In the genomic region with DNA sequence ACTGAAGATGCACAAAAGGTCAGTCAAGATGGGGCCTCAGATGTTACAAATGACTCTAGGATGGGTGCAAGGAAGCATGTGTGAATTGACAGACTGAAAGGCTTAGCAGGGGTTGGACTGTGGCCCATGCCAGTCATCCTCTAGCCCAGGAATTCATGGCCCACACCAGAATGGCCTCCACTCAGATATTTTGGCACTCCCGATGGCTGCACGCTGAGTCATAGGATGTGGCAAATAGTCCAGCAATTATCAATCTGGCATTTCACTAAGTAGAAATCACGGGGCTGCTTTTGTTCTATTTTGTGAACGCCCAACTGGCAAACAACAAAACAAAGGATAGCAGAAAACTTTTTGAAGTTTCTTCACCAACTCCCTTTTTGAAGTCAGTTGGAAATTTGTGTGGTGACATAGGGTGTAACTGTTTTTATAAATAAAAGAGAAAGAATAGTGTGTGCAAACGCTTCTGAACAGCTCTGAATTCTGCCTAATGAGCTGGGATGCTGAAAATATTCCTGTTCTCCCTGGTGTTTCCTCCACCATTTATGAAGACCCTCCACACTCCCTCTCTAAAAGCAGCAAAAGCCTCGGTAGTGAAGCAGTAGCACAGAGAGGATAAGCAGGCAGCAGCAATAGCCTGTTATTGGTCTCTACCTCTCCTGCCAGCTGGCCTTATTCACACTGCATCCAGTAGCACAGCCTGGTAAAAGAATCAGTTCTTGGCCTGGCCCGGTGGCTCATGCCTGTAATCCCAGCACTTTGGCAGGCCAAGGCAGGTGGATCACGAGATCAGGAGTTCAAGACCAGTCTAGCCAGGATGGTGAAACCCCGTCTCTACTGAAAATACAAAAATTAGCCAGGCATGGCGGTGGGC, we compare ENCODE assay signal across 9 cellular contexts.
DNase-seq lines count a peak whose midpoint lies in the region; ATAC-seq and TF ChIP-seq lines count a peak whose summit lies in the region.
"Had no signal": no experiment of that assay in that cellular context is flagged by ENCODE, and none has a peak within 500 bp of the region (broad histone marks: within the 10 kb centered on the region; RNA-seq: fewer than 3 reads in every experiment).

No MANE protein-coding gene starts in this region.

- peak; percentile 96 to 98 (median 98) for ATAC-seq in heart left ventricle
- no peak for ATAC-seq in HG02938 (IDR thresholded peaks at IDR 0.05; ENCODE audit: unreplicated experiment)

- peaks cover 0 to 10% of the 10 kb centered on the region in 2 donors for H3K4me1 ChIP-seq in adrenal gland (replicated peaks in 1 of 2)
- peaks cover 0 to 19% (median 2%) of the 10 kb centered on the region in 12 donors for H3K4me1 ChIP-seq in heart left ventricle
- peaks cover 0 to 10% (median 9%) of the 10 kb centered on the region in 5 donors for H3K4me1 ChIP-seq in subcutaneous abdominal adipose tissue (ENCODE audit: control insufficient read depth in 5 of 5, insufficient read depth in 5 of 5, low read length in 5 of 5)

- DNase-seq in HCEC 1CT (peak; percentile 82), adrenal gland (peak; percentile 74 to 93 (median 89)), heart left ventricle (peak; percentile 66 to 80 (median 69)), DMS53 treated with DMSO at 0.1 percent for 48 hours (lab: John Stamatoyannopoulos, UW; ENCODE audit: unreplicated experiment) (no peak), cerebellar nuclear complex (lab: John Stamatoyannopoulos, UW) (no peak)
- DNase-seq in activated CD4-positive, alpha-beta T cell treated with anti-CD3 and anti-CD28 coated beads for 1 hour, result no peak
- DNase-seq: activated T-cell treated with anti-CD3 and anti-CD28 coated beads, Interleukin-2, amount 50 U/mL, for 24 hours had no signal

- H3K4me3 ChIP-seq in adrenal gland (peak overlapping the region in 1 of 4 donors; percentile 16), heart left ventricle (no peak overlapping the region), subcutaneous abdominal adipose tissue (ENCODE audit: low read depth in 1 of 5, low read length in 5 of 5) (no peak overlapping the region)

- H3K27ac ChIP-seq in adrenal gland (peak overlapping the region; percentile 7 to 86 (median 73)), heart left ventricle (peak overlapping the region; percentile 29 to 91 (median 77)), subcutaneous abdominal adipose tissue (ENCODE audit: low read depth, low read length) (peak overlapping the region; percentile 13)

- H3K36me3 ChIP-seq in adrenal gland (replicated peaks in 1 of 2), result no peaks in the 10 kb centered on the region
- H3K36me3 ChIP-seq in heart left ventricle, result no peaks in the 10 kb centered on the region
- no peaks in the 10 kb centered on the region for H3K36me3 ChIP-seq in subcutaneous abdominal adipose tissue (ENCODE audit: control insufficient read depth in 5 of 5, insufficient read depth in 5 of 5, low read length in 5 of 5)

- no peak for TF ChIP-seq CTCF in adrenal gland (IDR thresholded peaks at IDR 0.05)
- TF ChIP-seq CTCF in heart left ventricle (IDR thresholded peaks at IDR 0.05), result no peak

- no peaks in the 10 kb centered on the region for H3K9me3 ChIP-seq in adrenal gland (replicated peaks in 1 of 3)
- H3K9me3 ChIP-seq in heart left ventricle, result no peaks in the 10 kb centered on the region
- H3K9me3 ChIP-seq in subcutaneous abdominal adipose tissue (ENCODE audit: control insufficient read depth in 5 of 5, low read length in 5 of 5), result no peaks in the 10 kb centered on the region

- WGBS in adrenal gland, 4 donors, result 49 to 52% (median 50%) methylated on average over 10 of the region's 10 CpGs
- 42 to 54% (median 47%) methylated on average over 10 of the region's 10 CpGs for WGBS in heart left ventricle, 4 donors

- no peaks in the 10 kb centered on the region for H3K27me3 ChIP-seq in adrenal gland
- no peaks in the 10 kb centered on the region for H3K27me3 ChIP-seq in heart left ventricle
- H3K27me3 ChIP-seq in subcutaneous abdominal adipose tissue (ENCODE audit: control insufficient read depth in 5 of 5, insufficient read depth in 4 of 5, low read length in 5 of 5), result no peaks in the 10 kb centered on the region

- H3K9ac ChIP-seq in subcutaneous abdominal adipose tissue (ENCODE audit: low read length in 5 of 5), result no peak overlapping the region

- intact Hi-C loops in adrenal gland (cut with DNase I), result no loop called here
- intact Hi-C loops in heart left ventricle (cut with DNase I), result no loop called here

- TF ChIP-seq POLR2A in adrenal gland (IDR thresholded peaks at IDR 0.05) (no peak), heart left ventricle (IDR thresholded peaks at IDR 0.05) (no peak)

Comparison
In these comparisons a context has a peak if more than half of its experiments do, and no peak if none do; other contexts are left out.
1. DNase-seq: peak in HCEC 1CT (single experiment), adrenal gland (7 of 7) and heart left ventricle (5 of 5); none in activated CD4-positive, alpha-beta T cell treated with anti-CD3 and anti-CD28 coated beads for 1 hour (single experiment), DMS53 treated with DMSO at 0.1 percent for 48 hours (single experiment) and cerebellar nuclear complex (0 of 2).
2. H3K27ac ChIP-seq: peak in every context shown above with its lines; median percentile 77 in heart left ventricle; 73 in adrenal gland; 13 in subcutaneous abdominal adipose tissue.